ENCODE assay signal across 28 cellular contexts in genomic region chr4:15011166-15011565, GRCh38.
"Had no signal": no experiment of that assay in that cellular context is flagged by ENCODE, and none has a peak within 500 bp of the region (broad histone marks: within the 10 kb centered on the region; RNA-seq: fewer than 3 reads in every experiment).

No MANE protein-coding gene starts in this region.

- H3K9me3 Mint-ChIP-seq: activated CD4-positive, alpha-beta memory T cell treated with anti-CD3 and anti-CD28 coated beads, Interleukin-2, amount 10 ng/mL, durations not matched to agents 7 days and 5 days; activated CD4-positive, alpha-beta T cell treated with anti-CD3 and anti-CD28 coated beads, Interleukin-2, amount 10 ng/mL, durations not matched to agents 7 days and 5 days; activated naive CD4-positive, alpha-beta T cell treated with anti-CD3 and anti-CD28 coated beads, Interleukin-2, amount 10 ng/mL, durations not matched to agents 7 days and 5 days; activated naive CD8-positive, alpha-beta T cell treated with anti-CD3 and anti-CD28 coated beads, Interleukin-2, amount 10 ng/mL, durations not matched to agents 7 days and 5 days; activated T-cell treated with anti-CD3 and anti-CD28 coated beads, Interleukin-2, amount 50 U/mL, for 24 hours; central memory CD8-positive, alpha-beta T cell; effector memory CD8-positive, alpha-beta T cell; immature natural killer cell; natural killer cell treated with Interleukin-12 subunit alpha and Interleukin-12 subunit beta and Interleukin-15 and Interleukin-18, amount 100 ng/mL, for 72 hours; stimulated activated naive CD8-positive, alpha-beta T cell treated with anti-CD3 and anti-CD28 coated beads, Interleukin-15, Interleukin-2, amounts not matched to agents 100 ng/mL and 50 ng/mL, for 24 hours; WTC11 had no signal

- H3K4me3 ChIP-seq: heart left ventricle, left lung, lower lobe of right lung, mucosa of descending colon, spleen, tibial artery had no signal

- H3K27ac Mint-ChIP-seq: activated CD4-positive, alpha-beta memory T cell treated with anti-CD3 and anti-CD28 coated beads, Interleukin-2, amount 10 ng/mL, durations not matched to agents 7 days and 5 days; activated CD4-positive, alpha-beta T cell treated with anti-CD3 and anti-CD28 coated beads, Interleukin-2, amount 10 ng/mL, durations not matched to agents 7 days and 5 days; activated naive CD4-positive, alpha-beta T cell treated with anti-CD3 and anti-CD28 coated beads, Interleukin-2, amount 10 ng/mL, durations not matched to agents 7 days and 5 days; activated naive CD8-positive, alpha-beta T cell treated with anti-CD3 and anti-CD28 coated beads, Interleukin-2, amount 10 ng/mL, durations not matched to agents 7 days and 5 days; activated T-cell treated with anti-CD3 and anti-CD28 coated beads, Interleukin-2, amount 50 U/mL, for 24 hours; effector memory CD8-positive, alpha-beta T cell; immature natural killer cell; stimulated activated naive CD8-positive, alpha-beta T cell treated with anti-CD3 and anti-CD28 coated beads, Interleukin-15, Interleukin-2, amounts not matched to agents 100 ng/mL and 50 ng/mL, for 24 hours; T-helper 17 cell; WTC11 had no signal

- H3K9me3 ChIP-seq: heart left ventricle, left lung, lower lobe of right lung, mucosa of descending colon, spleen, tibial artery had no signal

- H3K36me3 Mint-ChIP-seq: natural killer cell treated with Interleukin-12 subunit alpha and Interleukin-12 subunit beta and Interleukin-15 and Interleukin-18, amount 100 ng/mL, for 72 hours; WTC11 had no signal

- H3K27me3 ChIP-seq: foreskin keratinocyte, heart left ventricle, left lung, spleen, tibial artery had no signal

- H3K4me3 Mint-ChIP-seq: activated CD4-positive, alpha-beta memory T cell treated with anti-CD3 and anti-CD28 coated beads, Interleukin-2, amount 10 ng/mL, durations not matched to agents 7 days and 5 days; activated CD4-positive, alpha-beta T cell treated with anti-CD3 and anti-CD28 coated beads, Interleukin-2, amount 10 ng/mL, durations not matched to agents 7 days and 5 days; activated naive CD4-positive, alpha-beta T cell treated with anti-CD3 and anti-CD28 coated beads, Interleukin-2, amount 10 ng/mL, durations not matched to agents 7 days and 5 days; activated naive CD8-positive, alpha-beta T cell treated with anti-CD3 and anti-CD28 coated beads, Interleukin-2, amount 10 ng/mL, durations not matched to agents 7 days and 5 days; activated T-cell treated with anti-CD3 and anti-CD28 coated beads, Interleukin-2, amount 50 U/mL, for 24 hours; central memory CD8-positive, alpha-beta T cell; effector memory CD8-positive, alpha-beta T cell; natural killer cell treated with Interleukin-12 subunit alpha and Interleukin-12 subunit beta and Interleukin-15 and Interleukin-18, amount 100 ng/mL, for 72 hours; stimulated activated naive CD8-positive, alpha-beta T cell treated with anti-CD3 and anti-CD28 coated beads, Interleukin-15, Interleukin-2, amounts not matched to agents 100 ng/mL and 50 ng/mL, for 24 hours; T-helper 17 cell; WTC11 had no signal

- H3K27me3 Mint-ChIP-seq: activated CD4-positive, alpha-beta memory T cell treated with anti-CD3 and anti-CD28 coated beads, Interleukin-2, amount 10 ng/mL, durations not matched to agents 7 days and 5 days; activated CD4-positive, alpha-beta T cell treated with anti-CD3 and anti-CD28 coated beads, Interleukin-2, amount 10 ng/mL, durations not matched to agents 7 days and 5 days; activated naive CD4-positive, alpha-beta T cell treated with anti-CD3 and anti-CD28 coated beads, Interleukin-2, amount 10 ng/mL, durations not matched to agents 7 days and 5 days; activated naive CD8-positive, alpha-beta T cell treated with anti-CD3 and anti-CD28 coated beads, Interleukin-2, amount 10 ng/mL, durations not matched to agents 7 days and 5 days; activated T-cell treated with anti-CD3 and anti-CD28 coated beads, Interleukin-2, amount 50 U/mL, for 24 hours; central memory CD8-positive, alpha-beta T cell; effector memory CD8-positive, alpha-beta T cell; natural killer cell treated with Interleukin-12 subunit alpha and Interleukin-12 subunit beta and Interleukin-15 and Interleukin-18, amount 100 ng/mL, for 72 hours; stimulated activated naive CD8-positive, alpha-beta T cell treated with anti-CD3 and anti-CD28 coated beads, Interleukin-15, Interleukin-2, amounts not matched to agents 100 ng/mL and 50 ng/mL, for 24 hours; T-helper 17 cell had no signal

- DNase-seq: activated CD4-positive, alpha-beta memory T cell treated with anti-CD3 and anti-CD28 coated beads, Interleukin-2, amount 10 ng/mL, durations not matched to agents 7 days and 5 days; activated CD4-positive, alpha-beta T cell treated with anti-CD3 and anti-CD28 coated beads for 1 hour; activated CD4-positive, alpha-beta T cell treated with anti-CD3 and anti-CD28 coated beads, Interleukin-2, amount 10 ng/mL, durations not matched to agents 7 days and 5 days; activated CD8-positive, alpha-beta memory T cell treated with anti-CD3 and anti-CD28 coated beads, Interleukin-2, amount 50 U/mL, for 48 hours; activated gamma-delta T cell; activated naive CD4-positive, alpha-beta T cell treated with anti-CD3 and anti-CD28 coated beads, Interleukin-2, amount 10 ng/mL, durations not matched to agents 7 days and 5 days; activated naive CD8-positive, alpha-beta T cell treated with anti-CD3 and anti-CD28 coated beads, Interleukin-2, amount 10 ng/mL, durations not matched to agents 7 days and 5 days; activated T-cell treated with anti-CD3 and anti-CD28 coated beads, Interleukin-2, amount 50 U/mL, for 24 hours; amniotic stem cell; effector memory CD8-positive, alpha-beta T cell; foreskin keratinocyte; heart left ventricle; immature natural killer cell; kidney glomerular epithelial cell; lower lobe of right lung; mesendoderm; mucosa of descending colon; right cardiac atrium; spleen; stimulated activated CD4-positive, alpha-beta T cell treated with anti-CD3 and anti-CD28 coated beads, Interleukin-2, amount 100 ng/mL, for 48 hours; T-helper 17 cell; T1000; tibial artery had no signal

- H3K27ac ChIP-seq: foreskin keratinocyte, left lung, lower lobe of right lung, spleen had no signal
